1 cellular context compared by ENCODE assay signal in the genomic region with DNA sequence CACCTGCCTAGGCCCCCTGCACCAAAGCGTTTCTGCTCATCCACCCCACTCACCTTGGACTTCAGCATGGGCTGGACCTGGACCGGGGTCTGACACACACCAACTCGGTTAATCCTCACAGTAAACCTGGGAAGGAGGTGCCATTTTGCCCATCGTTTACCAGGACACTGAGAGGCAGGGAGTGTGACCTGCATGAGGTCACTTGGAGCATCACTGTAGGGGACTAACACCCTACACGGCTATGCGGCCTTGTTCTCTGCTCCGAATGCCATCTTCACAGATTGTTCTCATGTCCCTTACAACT.
TF ChIP-seq lines count a peak whose summit lies in the region.

No MANE protein-coding gene starts in this region.

TF ChIP-seq in HepG2, 621 proteins besides CTCF, POLR2A, EP300 and RAD21:
- TF ChIP-seq NR2C2 (CRISPR knock-in tag; IDR thresholded peaks at IDR 0.05; ENCODE audit: borderline replicate concordance) (0 out of 2 replicates have a peak, but pooled peaks have one; percentile 43), RXRB (CRISPR knock-in tag; IDR thresholded peaks at IDR 0.05; ENCODE audit: borderline replicate concordance) (0 out of 2 replicates have a peak, but pooled peaks have one; percentile 6), PAXIP1 (CRISPR knock-in tag; conservative IDR thresholded peaks at IDR 0.05) (0 out of 2 replicates have a peak, but pooled peaks have one; percentile 30), RXRA (CRISPR knock-in tag; IDR thresholded peaks at IDR 0.05) (peak; percentile 5; the same call in 1 of the 2 replicates), ZNF230 (CRISPR knock-in tag; IDR thresholded peaks at IDR 0.05) (0 out of 2 replicates have a peak, but pooled peaks have one; percentile 36), ZSCAN30 (CRISPR knock-in tag; IDR thresholded peaks at IDR 0.05) (no peak), HOXA5 (CRISPR knock-in tag; IDR thresholded peaks at IDR 0.05) (no peak), ZBTB34 (CRISPR knock-in tag; IDR thresholded peaks at IDR 0.05) (0 out of 2 replicates have a peak, but pooled peaks have one; percentile 37), ESRRA (CRISPR knock-in tag; IDR thresholded peaks at IDR 0.05; ENCODE audit: low read depth) (peak; percentile 55; the same call in 1 of the 2 replicates), ZNF251 (CRISPR knock-in tag; IDR thresholded peaks at IDR 0.05) (0 out of 2 replicates have a peak, but pooled peaks have one; percentile 54), ZSCAN29 (CRISPR knock-in tag; conservative IDR thresholded peaks at IDR 0.05) (0 out of 2 replicates have a peak, but pooled peaks have one; percentile 72), NR2F6 (IDR thresholded peaks at IDR 0.05) (no peak), NR2F6 (CRISPR knock-in tag; IDR thresholded peaks at IDR 0.05) (0 out of 2 replicates have a peak, but pooled peaks have one; percentile 0), PITX1 (CRISPR knock-in tag; IDR thresholded peaks at IDR 0.05) (0 out of 2 replicates have a peak, but pooled peaks have one; percentile 31), HNF4A (CRISPR knock-in tag; IDR thresholded peaks at IDR 0.05) (peak; percentile 50), HNF4G (IDR thresholded peaks at IDR 0.05; ENCODE audit: borderline replicate concordance, low read depth, low read length) (peak; percentile 23; the same call in 1 of the 2 replicates), HNF4G (CRISPR knock-in tag; IDR thresholded peaks at IDR 0.05; ENCODE audit: borderline replicate concordance, low read depth) (no peak)
- TF ChIP-seq, protein P1, sequence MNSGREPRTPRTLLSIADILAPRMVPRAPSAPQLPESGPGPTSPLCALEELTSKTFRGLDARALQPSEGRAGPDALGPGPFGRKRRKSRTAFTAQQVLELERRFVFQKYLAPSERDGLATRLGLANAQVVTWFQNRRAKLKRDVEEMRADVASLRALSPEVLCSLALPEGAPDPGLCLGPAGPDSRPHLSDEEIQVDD (CRISPR knock-in tag; IDR thresholded peaks at IDR 0.05; ENCODE audit: borderline replicate concordance), result no peak
- TF ChIP-seq, protein P2, sequence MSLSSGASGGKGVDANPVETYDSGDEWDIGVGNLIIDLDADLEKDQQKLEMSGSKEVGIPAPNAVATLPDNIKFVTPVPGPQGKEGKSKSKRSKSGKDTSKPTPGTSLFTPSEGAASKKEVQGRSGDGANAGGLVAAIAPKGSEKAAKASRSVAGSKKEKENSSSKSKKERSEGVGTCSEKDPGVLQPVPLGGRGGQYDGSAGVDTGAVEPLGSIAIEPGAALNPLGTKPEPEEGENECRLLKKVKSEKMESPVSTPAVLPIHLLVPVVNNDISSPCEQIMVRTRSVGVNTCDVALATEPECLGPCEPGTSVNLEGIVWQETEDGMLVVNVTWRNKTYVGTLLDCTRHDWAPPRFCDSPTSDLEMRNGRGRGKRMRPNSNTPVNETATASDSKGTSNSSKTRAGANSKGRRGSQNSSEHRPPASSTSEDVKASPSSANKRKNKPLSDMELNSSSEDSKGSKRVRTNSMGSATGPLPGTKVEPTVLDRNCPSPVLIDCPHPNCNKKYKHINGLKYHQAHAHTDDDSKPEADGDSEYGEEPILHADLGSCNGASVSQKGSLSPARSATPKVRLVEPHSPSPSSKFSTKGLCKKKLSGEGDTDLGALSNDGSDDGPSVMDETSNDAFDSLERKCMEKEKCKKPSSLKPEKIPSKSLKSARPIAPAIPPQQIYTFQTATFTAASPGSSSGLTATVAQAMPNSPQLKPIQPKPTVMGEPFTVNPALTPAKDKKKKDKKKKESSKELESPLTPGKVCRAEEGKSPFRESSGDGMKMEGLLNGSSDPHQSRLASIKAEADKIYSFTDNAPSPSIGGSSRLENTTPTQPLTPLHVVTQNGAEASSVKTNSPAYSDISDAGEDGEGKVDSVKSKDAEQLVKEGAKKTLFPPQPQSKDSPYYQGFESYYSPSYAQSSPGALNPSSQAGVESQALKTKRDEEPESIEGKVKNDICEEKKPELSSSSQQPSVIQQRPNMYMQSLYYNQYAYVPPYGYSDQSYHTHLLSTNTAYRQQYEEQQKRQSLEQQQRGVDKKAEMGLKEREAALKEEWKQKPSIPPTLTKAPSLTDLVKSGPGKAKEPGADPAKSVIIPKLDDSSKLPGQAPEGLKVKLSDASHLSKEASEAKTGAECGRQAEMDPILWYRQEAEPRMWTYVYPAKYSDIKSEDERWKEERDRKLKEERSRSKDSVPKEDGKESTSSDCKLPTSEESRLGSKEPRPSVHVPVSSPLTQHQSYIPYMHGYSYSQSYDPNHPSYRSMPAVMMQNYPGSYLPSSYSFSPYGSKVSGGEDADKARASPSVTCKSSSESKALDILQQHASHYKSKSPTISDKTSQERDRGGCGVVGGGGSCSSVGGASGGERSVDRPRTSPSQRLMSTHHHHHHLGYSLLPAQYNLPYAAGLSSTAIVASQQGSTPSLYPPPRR (CRISPR knock-in tag; IDR thresholded peaks at IDR 0.05; ENCODE audit: borderline replicate concordance), result 0 out of 2 replicates have a peak, but pooled peaks have one; percentile 21
- TF ChIP-seq, protein P3, sequence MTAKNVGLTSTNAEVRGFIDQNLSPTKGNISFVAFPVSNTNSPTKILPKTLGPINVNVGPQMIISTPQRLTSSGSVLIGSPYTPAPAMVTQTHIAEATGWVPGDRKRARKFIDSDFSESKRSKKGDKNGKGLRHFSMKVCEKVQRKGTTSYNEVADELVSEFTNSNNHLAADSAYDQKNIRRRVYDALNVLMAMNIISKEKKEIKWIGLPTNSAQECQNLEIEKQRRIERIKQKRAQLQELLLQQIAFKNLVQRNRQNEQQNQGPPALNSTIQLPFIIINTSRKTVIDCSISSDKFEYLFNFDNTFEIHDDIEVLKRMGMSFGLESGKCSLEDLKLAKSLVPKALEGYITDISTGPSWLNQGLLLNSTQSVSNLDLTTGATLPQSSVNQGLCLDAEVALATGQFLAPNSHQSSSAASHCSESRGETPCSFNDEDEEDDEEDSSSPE (CRISPR knock-in tag; IDR thresholded peaks at IDR 0.05), result no peak
- TF ChIP-seq, protein P4, sequence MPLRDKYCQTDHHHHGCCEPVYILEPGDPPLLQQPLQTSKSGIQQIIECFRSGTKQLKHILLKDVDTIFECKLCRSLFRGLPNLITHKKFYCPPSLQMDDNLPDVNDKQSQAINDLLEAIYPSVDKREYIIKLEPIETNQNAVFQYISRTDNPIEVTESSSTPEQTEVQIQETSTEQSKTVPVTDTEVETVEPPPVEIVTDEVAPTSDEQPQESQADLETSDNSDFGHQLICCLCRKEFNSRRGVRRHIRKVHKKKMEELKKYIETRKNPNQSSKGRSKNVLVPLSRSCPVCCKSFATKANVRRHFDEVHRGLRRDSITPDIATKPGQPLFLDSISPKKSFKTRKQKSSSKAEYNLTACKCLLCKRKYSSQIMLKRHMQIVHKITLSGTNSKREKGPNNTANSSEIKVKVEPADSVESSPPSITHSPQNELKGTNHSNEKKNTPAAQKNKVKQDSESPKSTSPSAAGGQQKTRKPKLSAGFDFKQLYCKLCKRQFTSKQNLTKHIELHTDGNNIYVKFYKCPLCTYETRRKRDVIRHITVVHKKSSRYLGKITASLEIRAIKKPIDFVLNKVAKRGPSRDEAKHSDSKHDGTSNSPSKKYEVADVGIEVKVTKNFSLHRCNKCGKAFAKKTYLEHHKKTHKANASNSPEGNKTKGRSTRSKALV (CRISPR knock-in tag; IDR thresholded peaks at IDR 0.05), result no peak
TF ChIP-seq in HepG2: peak in this region for 14.
